7 cellular contexts compared by ENCODE assay signal in genomic region chr13:53250272-53250875, GRCh38.
DNase-seq lines count a peak whose midpoint lies in the region; ATAC-seq and TF ChIP-seq lines count a peak whose summit lies in the region.

No MANE protein-coding gene starts in this region.

- H3K27ac Mint-ChIP-seq in immature natural killer cell: no peak overlapping the region

- H3K9me3 Mint-ChIP-seq in immature natural killer cell: peaks cover 0 to 2% (median 0%) of the 10 kb centered on the region in 6 donors

- DNase-seq in GDM1 (lab: John Stamatoyannopoulos, UW) (peak; percentile 43), HS-27A (ENCODE audit: low read depth) (peak; percentile 15), NCI-H526 (lab: John Stamatoyannopoulos, UW) (peak; percentile 88 to 95), astrocyte of the spinal cord (ENCODE audit: low read depth, low spot score) (peak; percentile 72), immature natural killer cell (peak in 2 of 3 donors; percentile 6 to 19), superior temporal gyrus (ENCODE audit: extremely low spot score) (peak; percentile 96)

- ATAC-seq in GM21447 (IDR thresholded peaks at IDR 0.05; ENCODE audit: unreplicated experiment): peak; percentile 89

- H3K4me3 ChIP-seq in astrocyte of the spinal cord (ENCODE audit: low read depth, low read length): no peak overlapping the region

- no peaks in the 10 kb centered on the region for H3K36me3 Mint-ChIP-seq in immature natural killer cell

- no peak overlapping the region for H3K4me3 Mint-ChIP-seq in immature natural killer cell

- no peaks in the 10 kb centered on the region for H3K4me1 Mint-ChIP-seq in immature natural killer cell

- H3K27me3 Mint-ChIP-seq in immature natural killer cell (ENCODE audit: low read depth in 3 of 3): peaks cover 0 to 4% (median 3%) of the 10 kb centered on the region in 3 donors

- TF ChIP-seq CTCF in astrocyte of the spinal cord (IDR thresholded peaks at IDR 0.05; ENCODE audit: low read depth, low read length): peak; percentile 66

- in situ Hi-C loops in astrocyte of the spinal cord (cut with HindIII; ENCODE audit: low sequenced_read_pairs): no loop called here

Comparison
In these comparisons a context has a peak if more than half of its experiments do, and no peak if none do; other contexts are left out.
1. DNase-seq: peak in every context shown above with its lines; median percentile 96 in superior temporal gyrus; 92 in NCI-H526; 72 in astrocyte of the spinal cord; 43 in GDM1; 15 in HS-27A; 12 in immature natural killer cell.